1 cellular context compared by ENCODE assay signal in genomic region chr11:117862753-117863152, GRCh38.
TF ChIP-seq lines count a peak whose summit lies in the region.

No MANE protein-coding gene starts in this region.

TF ChIP-seq in HepG2, 621 proteins besides CTCF, POLR2A, EP300 and RAD21:
- TF ChIP-seq CSRNP1 (CRISPR knock-in tag; IDR thresholded peaks at IDR 0.05): no peak
- TF ChIP-seq CREB1 (IDR thresholded peaks at IDR 0.05): peak; percentile 62; the same call in 1 of the 2 replicates
- no peak for TF ChIP-seq CREB1 (CRISPR knock-in tag; IDR thresholded peaks at IDR 0.05)
